8 cellular contexts compared by ENCODE assay signal in the genomic region with DNA sequence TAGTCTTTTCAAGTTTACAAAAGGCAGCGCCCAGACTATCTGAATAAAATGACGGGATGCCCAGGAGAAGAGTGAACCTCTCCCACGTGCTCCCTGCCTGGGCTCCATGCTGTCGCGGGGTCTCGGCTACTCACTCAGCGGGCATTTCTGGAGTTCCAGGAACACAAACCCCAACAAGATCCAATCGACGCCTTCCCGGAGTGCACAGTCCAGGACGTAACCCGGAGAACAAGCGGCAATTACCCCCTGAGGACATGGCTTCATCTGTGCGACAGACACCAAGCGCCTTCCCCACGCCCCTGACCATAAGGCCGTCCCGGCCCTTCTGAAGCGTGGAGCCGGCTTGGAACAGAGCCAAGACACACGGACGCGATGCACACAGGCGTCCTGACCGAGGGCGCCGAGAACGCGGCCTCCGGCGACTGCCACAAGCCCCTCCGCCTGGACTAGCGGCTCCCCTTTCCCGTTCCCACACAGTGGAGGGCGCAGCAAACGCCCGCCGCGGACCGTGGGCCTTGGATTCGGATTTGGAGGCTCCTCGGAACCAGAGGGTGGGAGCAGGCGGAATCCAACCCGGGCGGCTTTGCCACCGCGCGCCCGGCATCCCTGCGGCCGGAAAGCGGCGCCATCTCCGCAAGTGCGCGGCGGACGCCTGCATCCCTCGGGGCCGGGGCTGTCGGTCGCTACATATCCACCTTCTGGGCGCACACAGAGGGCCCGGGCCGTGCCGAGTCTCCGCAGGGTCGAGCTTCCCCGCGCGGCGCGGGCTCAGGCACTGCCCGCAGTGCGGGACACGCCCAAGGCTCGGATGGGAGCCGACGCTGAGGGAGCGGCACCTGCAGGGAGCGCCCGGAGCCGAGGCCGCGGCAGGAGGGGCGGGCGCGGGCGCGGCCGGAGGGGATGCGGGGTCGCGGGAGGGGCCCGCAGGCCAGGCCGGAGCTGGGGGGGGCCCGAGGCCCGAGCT. TPM values are rescaled to one million over a fixed set of nuclear protein-coding genes. Genes with fewer than 3 reads are reported as not detected.
DNase-seq lines count a peak whose midpoint lies in the region; ATAC-seq and TF ChIP-seq lines count a peak whose summit lies in the region.

No MANE protein-coding gene starts in this region.

- TF ChIP-seq CTCF in CD4-positive, alpha-beta T cell (IDR thresholded peaks at IDR 0.05): peak; percentile 18
- TF ChIP-seq CTCF in retinal pigment epithelial cell (conservative IDR thresholded peaks at IDR 0.05; ENCODE audit: low read depth, low read length): no peak

- H3K27ac ChIP-seq in CD4-positive, alpha-beta T cell (ENCODE audit: low read depth, low read length): no peak overlapping the region
- H3K27ac ChIP-seq in angular gyrus (ENCODE audit: low read depth, low read length): peak overlapping the region; percentile 87

- POLR2A ChIA-PET in CD4-positive, alpha-beta T cell (lab: Charles Lee): interaction anchor here (0.6 to 1.4 kb wide), 4 partner anchors 88 to 542 kb away, joined by 3 to 5 read pairs (median 4); partner anchors contain the start of genes ECI1 and TBC1D24

- ATAC-seq in CD4-positive, alpha-beta T cell (ENCODE audit: poor library complexity): peak; percentile 54
- peak; percentile 25 for ATAC-seq in HG03442 (IDR thresholded peaks at IDR 0.05; ENCODE audit: unreplicated experiment)

- H3K36me3 Mint-ChIP-seq in CD4-positive, alpha-beta T cell (ENCODE audit: low read depth): no peaks in the 10 kb centered on the region

- CTCF ChIA-PET in CD4-positive, alpha-beta T cell (lab: Charles Lee): interaction anchor here (0.6 to 1.2 kb wide), 8 partner anchors 9 to 180 kb away, joined by 3 to 16 read pairs (median 3); partner anchors contain the start of genes AMDHD2, ATP6V0C and TEDC2

- peak overlapping the region; percentile 90 for H3K4me3 Mint-ChIP-seq in CD4-positive, alpha-beta T cell

- H3K27me3 ChIP-seq in CD4-positive, alpha-beta T cell (ENCODE audit: control insufficient read depth, insufficient read depth, low read length): no peaks in the 10 kb centered on the region

- peak overlapping the region; percentile 15 for H3K27ac Mint-ChIP-seq in CD4-positive, alpha-beta T cell

- H3K4me3 ChIP-seq in retinal pigment epithelial cell (ENCODE audit: low read length): peak overlapping the region; percentile 68

- peaks cover 17% of the 10 kb centered on the region for H3K4me1 Mint-ChIP-seq in CD4-positive, alpha-beta T cell (ENCODE audit: low read depth)

- H3K9me3 ChIP-seq in CD4-positive, alpha-beta T cell (ENCODE audit: control insufficient read depth, low read length): no peaks in the 10 kb centered on the region

- no peaks in the 10 kb centered on the region for H3K27me3 Mint-ChIP-seq in CD4-positive, alpha-beta T cell

- no peaks in the 10 kb centered on the region for H3K9me3 Mint-ChIP-seq in CD4-positive, alpha-beta T cell

- intact Hi-C loops in CD4-positive, alpha-beta T cell (cut with DNase I, micrococcal nuclease): loop anchor here (1.0 to 10.0 kb wide), 6 partner anchors 87 to 532 kb away; partner anchors contain the start of gene CASKIN1 (in 1 of the 2)

- DNase-seq in CD4-positive, alpha-beta T cell: peak; percentile 11 to 48 (median 20)
- DNase-seq in GM19240 (ENCODE audit: insufficient read length, low spot score) (peak; percentile 17), SHP77 (lab: John Stamatoyannopoulos, UW) (peak; percentile 42 to 79), hippocampal formation (lab: John Stamatoyannopoulos, UW) (peak; percentile 33 to 66), retinal pigment epithelial cell (ENCODE audit: low read depth) (no peak), DMS114 treated with DMSO at 0.1 percent for 48 hours (lab: John Stamatoyannopoulos, UW; ENCODE audit: unreplicated experiment) (no peak)

RNA-seq across cellular contexts. Expression of gene ABCA3, which starts 0.7 kb away (rescaled TPM):
- total RNA-seq in CD4-positive, alpha-beta T cell: 1 to 10 TPM; 7.0 to 7.7 TPM

Comparison
In these comparisons a context has a peak if more than half of its experiments do, and no peak if none do; other contexts are left out.
1. DNase-seq: peak in CD4-positive, alpha-beta T cell (10 of 10), GM19240 (single experiment), SHP77 (2 of 2) and hippocampal formation (2 of 2); none in retinal pigment epithelial cell (single experiment) and DMS114 treated with DMSO at 0.1 percent for 48 hours (single experiment).